16 cellular contexts compared by ENCODE assay signal in the genomic region with DNA sequence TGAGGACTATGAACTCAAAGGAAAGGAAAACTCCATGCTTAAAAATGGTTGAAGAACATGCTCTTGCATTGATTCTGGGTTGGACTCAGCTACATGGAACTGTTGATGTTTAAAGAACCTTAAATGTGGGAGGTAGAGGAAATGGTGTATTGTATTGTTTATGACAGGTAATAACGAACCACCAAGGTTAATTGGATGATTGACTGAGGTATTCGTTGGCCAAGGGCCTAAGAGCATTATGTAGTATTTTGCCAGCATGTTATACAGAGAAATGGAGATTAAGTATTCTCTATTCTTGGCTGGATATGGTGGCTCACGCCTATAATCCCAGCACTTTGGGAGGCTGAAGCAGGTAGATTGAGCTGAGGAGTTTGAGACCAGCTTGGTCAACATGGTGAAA. TPM values are rescaled to one million over a fixed set of nuclear protein-coding genes. Genes with fewer than 3 reads are reported as not detected.
DNase-seq lines count a peak whose midpoint lies in the region; ATAC-seq and TF ChIP-seq lines count a peak whose summit lies in the region.
"Had no signal": no experiment of that assay in that cellular context is flagged by ENCODE, and none has a peak within 500 bp of the region (broad histone marks: within the 10 kb centered on the region; RNA-seq: fewer than 3 reads in every experiment).

No MANE protein-coding gene starts in this region.

- no peaks in the 10 kb centered on the region for H4K20me1 ChIP-seq in SK-N-SH (ENCODE audit: insufficient read depth)
- H4K20me1 ChIP-seq in Karpas-422 (ENCODE audit: insufficient read depth, low read depth, low read length) = no peaks in the 10 kb centered on the region
- H4K20me1 ChIP-seq: BLaER1 had no signal

- H3K9me3 ChIP-seq in SK-N-SH (no peaks in the 10 kb centered on the region), colonic mucosa (no peaks in the 10 kb centered on the region), mucosa of rectum (ENCODE audit: control insufficient read depth in 2 of 2, low read length in 2 of 2) (peaks cover 5 to 9% of the 10 kb centered on the region in 2 donors), gastroesophageal sphincter (peaks cover 0 to 26% (median 2%) of the 10 kb centered on the region in 3 donors), Karpas-422 (ENCODE audit: low read length) (no peaks in the 10 kb centered on the region)

- no peaks in the 10 kb centered on the region for H3F3A ChIP-seq in SK-N-SH (replicated peaks; ENCODE audit: insufficient read depth)

- DNase-seq in SK-N-SH (no peak), colonic mucosa (peak; percentile 21), Karpas-422 (no peak)
- DNase-seq: CD4-positive, alpha-beta memory T cell; DMS153; DMS79; GDM1; GOT3; H7; IMR-90 had no signal

- TF ChIP-seq CTCF in SK-N-SH (IDR thresholded peaks at IDR 0.05) = no peak
- no peak for TF ChIP-seq CTCF in colonic mucosa (IDR thresholded peaks at IDR 0.05)
- TF ChIP-seq CTCF in gastroesophageal sphincter (IDR thresholded peaks at IDR 0.05) = no peak

- no peaks in the 10 kb centered on the region for H3K36me3 ChIP-seq in SK-N-SH (replicated peaks in 1 of 2; ENCODE audit: control insufficient read depth in 1 of 2, insufficient read depth in 2 of 2, low read length in 1 of 2)
- H3K36me3 ChIP-seq in colonic mucosa = no peaks in the 10 kb centered on the region
- H3K36me3 ChIP-seq in mucosa of rectum (ENCODE audit: control insufficient read depth in 2 of 2, insufficient read depth in 2 of 2, low read length in 2 of 2) = no peaks in the 10 kb centered on the region
- no peaks in the 10 kb centered on the region for H3K36me3 ChIP-seq in gastroesophageal sphincter
- H3K36me3 ChIP-seq in Karpas-422 (ENCODE audit: insufficient read depth, low read length) = no peaks in the 10 kb centered on the region
- H3K36me3 ChIP-seq: BLaER1 had no signal

- POLR2A ChIA-PET in SK-N-SH (lab: Yijun Ruan, JAX) = no interaction called here

- CTCF ChIA-PET in SK-N-SH (lab: Yijun Ruan, JAX) = interaction anchor here (1.3 to 1.7 kb wide), 2 partner anchors 21 to 43 kb away, joined by 4 read pairs; no protein-coding TSS in a partner anchor

- 12% methylated on average over 3 of the region's 3 CpGs for WGBS in SK-N-SH (ENCODE audit: low lambda C conversion rate)
- WGBS in gastroesophageal sphincter (ENCODE audit: low coverage in 1 of 2), 2 donors = 61 to 70% methylated on average over 2 to 3 of the region's 3 CpGs

- no peaks in the 10 kb centered on the region for H3K79me2 ChIP-seq in SK-N-SH (ENCODE audit: insufficient read depth)
- no peaks in the 10 kb centered on the region for H3K79me2 ChIP-seq in Karpas-422 (ENCODE audit: low read length)

- no peak for TF ChIP-seq RAD21 in SK-N-SH (IDR thresholded peaks at IDR 0.05; ENCODE audit: low read length)

- intact Hi-C loops in colonic mucosa (cut with DNase I) = no loop called here

- H3K4me3 ChIP-seq in SK-N-SH (ENCODE audit: low read depth in 2 of 2, low read length in 1 of 2) (no peak overlapping the region), colonic mucosa (no peak overlapping the region), mucosa of rectum (ENCODE audit: low read length in 2 of 2) (no peak overlapping the region), gastroesophageal sphincter (no peak overlapping the region), Karpas-422 (ENCODE audit: low read length) (no peak overlapping the region)
- H3K4me3 ChIP-seq: BLaER1 had no signal

- no peak overlapping the region for H3K4me2 ChIP-seq in SK-N-SH
- H3K4me2 ChIP-seq in Karpas-422 (ENCODE audit: low read depth, low read length, poor library complexity, severe bottlenecking) = no peak overlapping the region
- H3K4me2 ChIP-seq: BLaER1 had no signal

- TF ChIP-seq EP300 in SK-N-SH (IDR thresholded peaks at IDR 0.05; ENCODE audit: borderline replicate concordance in 1 of 2, low read depth in 1 of 2, low read length in 1 of 2) (no peak), gastroesophageal sphincter (IDR thresholded peaks at IDR 0.05) (no peak)

- H3K27me3 ChIP-seq in SK-N-SH (ENCODE audit: insufficient read depth) (no peaks in the 10 kb centered on the region), colonic mucosa (no peaks in the 10 kb centered on the region), mucosa of rectum (ENCODE audit: control insufficient read depth in 2 of 2, insufficient read depth in 2 of 2, low read length in 2 of 2) (no peaks in the 10 kb centered on the region), gastroesophageal sphincter (no peaks in the 10 kb centered on the region), Karpas-422 (ENCODE audit: low read length) (no peaks in the 10 kb centered on the region)
- H3K27me3 ChIP-seq: BLaER1 had no signal

- no peak for ATAC-seq in SK-N-SH treated with all-trans-retinoic acid at 6 μM for 48 hours
- no peak for ATAC-seq in GM21515 (IDR thresholded peaks at IDR 0.05; ENCODE audit: unreplicated experiment)
- no peak for ATAC-seq in gastroesophageal sphincter

- no peak for TF ChIP-seq POLR2A in gastroesophageal sphincter (IDR thresholded peaks at IDR 0.05)

- H3K9ac ChIP-seq in SK-N-SH = no peak overlapping the region
- peak overlapping the region in 1 of 2 donors; percentile 26 for H3K9ac ChIP-seq in colonic mucosa (ENCODE audit: low read depth in 2 of 2, low read length in 2 of 2)
- no peak overlapping the region for H3K9ac ChIP-seq in mucosa of rectum (ENCODE audit: low read depth in 1 of 2, low read length in 2 of 2)
- no peak overlapping the region for H3K9ac ChIP-seq in Karpas-422 (ENCODE audit: low read length)
- H3K9ac ChIP-seq: BLaER1 had no signal

- H3K27ac ChIP-seq in SK-N-SH (ENCODE audit: low read depth in 2 of 2, low read length in 1 of 2) (no peak overlapping the region), colonic mucosa (peak overlapping the region; percentile 40), mucosa of rectum (ENCODE audit: low read depth in 2 of 2, low read length in 2 of 2) (peak overlapping the region; percentile 19 to 22), gastroesophageal sphincter (no peak overlapping the region), Karpas-422 (ENCODE audit: low read length) (no peak overlapping the region)
- H3K27ac ChIP-seq: 22Rv1, BLaER1 had no signal

- H2AFZ ChIP-seq in SK-N-SH (ENCODE audit: low read depth) (no peak overlapping the region), Karpas-422 (ENCODE audit: low read length) (no peak overlapping the region)

- H3K9me2 ChIP-seq in SK-N-SH (no peaks in the 10 kb centered on the region), Karpas-422 (replicated peaks; ENCODE audit: insufficient read depth, low read length) (no peaks in the 10 kb centered on the region)

- H3K4me1 ChIP-seq in SK-N-SH (ENCODE audit: control insufficient read depth in 1 of 2, insufficient read depth in 2 of 2, low read depth in 1 of 2, low read length in 1 of 2) (no peaks in the 10 kb centered on the region), colonic mucosa (no peaks in the 10 kb centered on the region), mucosa of rectum (ENCODE audit: control insufficient read depth in 2 of 2, insufficient read depth in 2 of 2, low read length in 2 of 2) (peaks cover 0 to 8% of the 10 kb centered on the region in 2 donors), gastroesophageal sphincter (no peaks in the 10 kb centered on the region), Karpas-422 (ENCODE audit: low read length) (no peaks in the 10 kb centered on the region)
- H3K4me1 ChIP-seq: BLaER1 had no signal

TF ChIP-seq in SK-N-SH treated with all-trans-retinoic acid at 6 μM for 48 hours, 23 proteins besides CTCF, POLR2A, EP300 and RAD21:
- TF ChIP-seq ISL1 (CRISPR knock-in tag; IDR thresholded peaks at IDR 0.05) (0 out of 2 replicates have a peak, but pooled peaks have one; percentile 33), BACH2 (CRISPR knock-in tag; IDR thresholded peaks at IDR 0.05; ENCODE audit: borderline replicate concordance) (no peak), RARB (CRISPR knock-in tag; IDR thresholded peaks at IDR 0.05) (no peak)

TF ChIP-seq in SK-N-SH, 30 proteins besides CTCF, POLR2A, EP300 and RAD21:
- TF ChIP-seq ELF1 (IDR thresholded peaks at IDR 0.05) (no peak), PBX3 (IDR thresholded peaks at IDR 0.05) (no peak), SMC3 (IDR thresholded peaks at IDR 0.05; ENCODE audit: low read depth, low read length) (no peak), JUND (IDR thresholded peaks at IDR 0.05) (no peak), MXI1 (IDR thresholded peaks at IDR 0.05; ENCODE audit: low read depth, low read length) (no peak), FOSL2 (IDR thresholded peaks at IDR 0.05; ENCODE audit: borderline replicate concordance, low read depth) (no peak), RFX5 (IDR thresholded peaks at IDR 0.05; ENCODE audit: low read length) (no peak), TAF1 (IDR thresholded peaks at IDR 0.05; ENCODE audit: borderline replicate concordance, low read depth, low read length) (no peak), RXRA (IDR thresholded peaks at IDR 0.05; ENCODE audit: borderline replicate concordance, low read depth) (no peak), NFIC (IDR thresholded peaks at IDR 0.05; ENCODE audit: borderline replicate concordance) (no peak), GABPA (IDR thresholded peaks at IDR 0.05; ENCODE audit: low read depth) (no peak), EZH2phosphoT487 (IDR thresholded peaks at IDR 0.05; ENCODE audit: borderline replicate concordance, low read depth) (no peak), YY1 (IDR thresholded peaks at IDR 0.05; ENCODE audit: low read depth) (no peak), NRF1 (IDR thresholded peaks at IDR 0.05; ENCODE audit: low read depth, low read length) (no peak)

RNA-seq across cellular contexts. Expression of gene CDK20, which starts 59.0 kb away (rescaled TPM):
- polyA plus RNA-seq in SK-N-SH (2012; rRNA removed) = 21.4 and 23.9 TPM in 2 replicates
- polyA plus RNA-seq in SK-N-SH (2012; cell fraction: cytosol; rRNA removed) = 12.4 and 20.3 TPM in 2 replicates
- 44.7 and 46.1 TPM in 2 replicates for polyA plus RNA-seq in SK-N-SH (2012; cell fraction: nucleus; rRNA removed)
- total RNA-seq in colonic mucosa (1 to 10 TPM; 6.5 to 8.1 TPM), gastroesophageal sphincter (10 to 100 TPM in 2 of 4 donors, 1 to 10 TPM in 2; 7.2 to 11.9 (median 10.6) TPM)
- total RNA-seq in Karpas-422 (2014; rRNA removed; shearing (Covaris generic); ENCODE audit: low replicate concordance) = not detected in 2 replicates

Comparison
In these comparisons a context has a peak if more than half of its experiments do, and no peak if none do; other contexts are left out.
1. H3K27ac ChIP-seq: peak in colonic mucosa (single experiment) and mucosa of rectum (2 of 2); none in SK-N-SH (0 of 2), gastroesophageal sphincter (0 of 4) and Karpas-422 (single experiment).